In genomic region chr18:8951491-8951890, GRCh38 we compare ENCODE assay signal across 17 cellular contexts.
DNase-seq lines count a peak whose midpoint lies in the region; ATAC-seq, FAIRE-seq and TF ChIP-seq lines count a peak whose summit lies in the region.
"Had no signal": no experiment of that assay in that cellular context is flagged by ENCODE, and none has a peak within 500 bp of the region (broad histone marks: within the 10 kb centered on the region; RNA-seq: fewer than 3 reads in every experiment).

No MANE protein-coding gene starts in this region.

- H3K27me3 Mint-ChIP-seq in activated CD4-positive, alpha-beta memory T cell treated with anti-CD3 and anti-CD28 coated beads for 36 hours: peaks cover 3% of the 10 kb centered on the region

- H3K9ac ChIP-seq in K562 (ENCODE audit: insufficient read depth in 1 of 2, low read depth in 2 of 2, low read length in 2 of 2): no peak overlapping the region

- peak; percentile 87 for FAIRE-seq in GM12891 (lab: Jason Lieb, UNC)
- peak; percentile 60 for FAIRE-seq in K562 (lab: Jason Lieb, UNC)
- FAIRE-seq: endometrium had no signal

- BruUV-seq in K562 (replicated peaks; lab: Mats Ljungman, UMichigan): no TSS peak

- intact Hi-C loops in K562 (cut with micrococcal nuclease): no loop called here
- intact Hi-C loops in head of caudate nucleus (cut with DNase I): no loop called here
- intact Hi-C loops in activated CD4-positive, alpha-beta memory T cell treated with anti-CD3 and anti-CD28 coated beads for 36 hours (cut with micrococcal nuclease): no loop called here
- intact Hi-C loops in adrenal gland (cut with DNase I): no loop called here

- in situ Hi-C loops in K562 (cut with MboI): no loop called here

- TF ChIP-seq POLR2A in GM12891 (IDR thresholded peaks at IDR 0.05; ENCODE audit: low read depth, low read length) (no peak), K562 (conservative IDR thresholded peaks at IDR 0.05) (no peak), adrenal gland (IDR thresholded peaks at IDR 0.05) (no peak)

- peak; percentile 69 for ATAC-seq in GM19455 (IDR thresholded peaks at IDR 0.05; ENCODE audit: unreplicated experiment)
- ATAC-seq in HG03378 (IDR thresholded peaks at IDR 0.05; ENCODE audit: unreplicated experiment): peak; percentile 66
- ATAC-seq in K562: peak; percentile 78
- ATAC-seq: left lung had no signal

- no peaks in the 10 kb centered on the region for H4K20me1 ChIP-seq in K562 (replicated peaks; ENCODE audit: control insufficient read depth, insufficient read depth, low read length)

- no peaks in the 10 kb centered on the region for H3K27me3 ChIP-seq in K562 (ENCODE audit: control insufficient read depth in 2 of 2, insufficient read depth in 2 of 2, low read length in 2 of 2)
- no peaks in the 10 kb centered on the region for H3K27me3 ChIP-seq in adrenal gland
- H3K27me3 ChIP-seq: left lung had no signal

- H3K9me1 ChIP-seq in K562 (ENCODE audit: control insufficient read depth, insufficient read depth, low read length): no peaks in the 10 kb centered on the region

- H3K36me3 Mint-ChIP-seq in activated CD4-positive, alpha-beta memory T cell treated with anti-CD3 and anti-CD28 coated beads for 36 hours: no peaks in the 10 kb centered on the region

- H3K27ac ChIP-seq in K562 (ENCODE audit: extremely low read depth, low read depth, low read length) (no peak overlapping the region), adrenal gland (no peak overlapping the region)
- H3K27ac ChIP-seq: left lung, WERI-Rb-1 had no signal

- 4% methylated on average over 2 of the region's 2 CpGs for WGBS in K562 (ENCODE audit: insufficient coverage, low coverage, missing lambda C conversion rate)
- 57 to 80% (median 71%) methylated on average over 2 of the region's 2 CpGs for WGBS in adrenal gland, 4 donors

- no peak for TF ChIP-seq RAD21 in K562 (CRISPR knock-in tag; conservative IDR thresholded peaks at IDR 0.05 in 1 of 2, IDR thresholded peaks at IDR 0.05 in 1 of 2)

- H2AFZ ChIP-seq in K562 (ENCODE audit: low read depth, low read length): no peak overlapping the region

- H3K4me1 ChIP-seq in K562 (replicated peaks in 1 of 2; ENCODE audit: control insufficient read depth in 2 of 2, insufficient read depth in 2 of 2, low read length in 2 of 2) (peaks cover 17 to 36% of the 10 kb centered on the region in 2 experiments), adrenal gland (replicated peaks in 1 of 2) (no peaks in the 10 kb centered on the region)
- H3K4me1 ChIP-seq: left lung had no signal

- CTCF ChIA-PET in K562 (lab: Yijun Ruan, JAX; ENCODE audit: low intra/inter-chr PET ratio): no interaction called here
- CTCF ChIA-PET in activated CD4-positive, alpha-beta memory T cell treated with anti-CD3 and anti-CD28 coated beads for 36 hours (lab: Charles Lee): no interaction called here

- H3K4me2 ChIP-seq in K562 (ENCODE audit: insufficient read depth, low read length): no peak overlapping the region

- POLR2A ChIA-PET in K562 (lab: Yijun Ruan, JAX): interaction anchor here (0.5 kb wide), 1 partner anchor 385 kb away, joined by 4 read pairs; no protein-coding TSS in a partner anchor
- POLR2A ChIA-PET in activated CD4-positive, alpha-beta memory T cell treated with anti-CD3 and anti-CD28 coated beads for 36 hours (lab: Charles Lee): no interaction called here

- H3K9me3 ChIP-seq in K562 (replicated peaks; ENCODE audit: control insufficient read depth, insufficient read depth, low read depth, low read length): peaks cover 5% of the 10 kb centered on the region
- no peaks in the 10 kb centered on the region for H3K9me3 ChIP-seq in adrenal gland (replicated peaks in 1 of 3)

- H3K79me2 ChIP-seq in K562 (ENCODE audit: control insufficient read depth, insufficient read depth, low read length): no peaks in the 10 kb centered on the region

- H3K27ac Mint-ChIP-seq in activated CD4-positive, alpha-beta memory T cell treated with anti-CD3 and anti-CD28 coated beads for 36 hours: no peak overlapping the region

- H3K4me3 Mint-ChIP-seq in activated CD4-positive, alpha-beta memory T cell treated with anti-CD3 and anti-CD28 coated beads for 36 hours: no peak overlapping the region

- peaks cover 6% of the 10 kb centered on the region for H3K4me1 Mint-ChIP-seq in activated CD4-positive, alpha-beta memory T cell treated with anti-CD3 and anti-CD28 coated beads for 36 hours (ENCODE audit: low read depth)

- H3K4me3 ChIP-seq in K562 (no peak overlapping the region), adrenal gland (no peak overlapping the region)
- H3K4me3 ChIP-seq: left lung had no signal

- H3K36me3 ChIP-seq in K562 (ENCODE audit: control insufficient read depth, insufficient read depth, low read length) (no peaks in the 10 kb centered on the region), adrenal gland (replicated peaks in 1 of 2) (no peaks in the 10 kb centered on the region)
- H3K36me3 ChIP-seq: left lung, WERI-Rb-1 had no signal

- TF ChIP-seq CTCF in K562 (IDR thresholded peaks at IDR 0.05 in 2 of 3, conservative IDR thresholded peaks at IDR 0.05 in 1 of 3; ENCODE audit: insufficient read depth in 2 of 3, low read depth in 1 of 3, low read length in 3 of 3) (no peak), adrenal gland (IDR thresholded peaks at IDR 0.05) (no peak)

- DNase-seq in GM12891 (ENCODE audit: insufficient read length, low spot score) (peak; percentile 6), K562 (ENCODE audit: extremely low read depth in 1 of 4, low spot score in 3 of 4) (peak; percentile 64 to 77 (median 72)), head of caudate nucleus (no peak), medulla oblongata (ENCODE audit: extremely low spot score) (no peak), adrenal gland (no peak)
- DNase-seq in activated CD4-positive, alpha-beta memory T cell treated with anti-CD3 and anti-CD28 coated beads for 36 hours: no peak
- DNase-seq: glutamatergic neuron; Karpas-422; left lung; NCI-H2171 treated with DMSO at 0.1 percent for 48 hours; SHP77 treated with DMSO at 0.1 percent for 48 hours; stimulated activated CD4-positive, alpha-beta T cell treated with anti-CD3 and anti-CD28 coated beads, Interleukin-12 subunit alpha, Interleukin-12 subunit beta, amount 100 ng/mL, for 4 hours; stimulated activated CD8-positive, alpha-beta memory T cell treated with anti-CD3 and anti-CD28 coated beads, Interleukin-4, amount 100 ng/mL, for 48 hours; WERI-Rb-1 had no signal

- H3K9me3 Mint-ChIP-seq in activated CD4-positive, alpha-beta memory T cell treated with anti-CD3 and anti-CD28 coated beads for 36 hours: peaks cover 3% of the 10 kb centered on the region

- TF ChIP-seq EP300 in K562 (IDR thresholded peaks at IDR 0.05; ENCODE audit: low read length): no peak

TF ChIP-seq in GM12891, 5 proteins besides CTCF, POLR2A, EP300 and RAD21:
- TF ChIP-seq TAF1 (IDR thresholded peaks at IDR 0.05; ENCODE audit: low read depth, low read length) (no peak), SPI1 (IDR thresholded peaks at IDR 0.05; ENCODE audit: low read depth, low read length) (no peak), PAX5 (IDR thresholded peaks at IDR 0.05; ENCODE audit: insufficient read depth, low read length, severe bottlenecking) (no peak), POU2F2 (IDR thresholded peaks at IDR 0.05; ENCODE audit: low read depth, low read length) (no peak), POLR2AphosphoS5 (IDR thresholded peaks at IDR 0.05; ENCODE audit: low read depth, low read length) (no peak)

TF ChIP-seq in K562, 482 proteins besides CTCF, POLR2A, EP300 and RAD21 (continues in another document):
- TF ChIP-seq NRF1 (conservative IDR thresholded peaks at IDR 0.05 in 1 of 2, IDR thresholded peaks at IDR 0.05 in 1 of 2) (no peak), COPS2 (conservative IDR thresholded peaks at IDR 0.05) (no peak), ZNF586 (CRISPR knock-in tag; conservative IDR thresholded peaks at IDR 0.05) (no peak), ZNF431 (CRISPR knock-in tag; IDR thresholded peaks at IDR 0.05) (no peak), ARID1B (IDR thresholded peaks at IDR 0.05) (peak; percentile 52), TRIM24 (IDR thresholded peaks at IDR 0.05) (peak; percentile 11 to 23; a peak in 1 of 4 replicates), CBFA2T2 (conservative IDR thresholded peaks at IDR 0.05) (peak; percentile 72), ZNF24 (IDR thresholded peaks at IDR 0.05) (no peak), NR4A1 (CRISPR knock-in tag; IDR thresholded peaks at IDR 0.05) (no peak), NR4A1 (tag; IDR thresholded peaks at IDR 0.05) (no peak), MAZ (CRISPR knock-in tag; conservative IDR thresholded peaks at IDR 0.05 in 1 of 2, IDR thresholded peaks at IDR 0.05 in 1 of 2) (no peak), ZNF77 (CRISPR knock-in tag; IDR thresholded peaks at IDR 0.05) (no peak), TEAD4 (IDR thresholded peaks at IDR 0.05; ENCODE audit: low read length) (peak; percentile 72), TEAD4 (CRISPR knock-in tag; IDR thresholded peaks at IDR 0.05; ENCODE audit: borderline replicate concordance) (no peak), KDM2B (CRISPR knock-in tag; IDR thresholded peaks at IDR 0.05) (no peak), HDAC2 (IDR thresholded peaks at IDR 0.05) (no peak), ILF3 (IDR thresholded peaks at IDR 0.05; ENCODE audit: borderline replicate concordance) (no peak), EWSR1 (IDR thresholded peaks at IDR 0.05; ENCODE audit: borderline replicate concordance, low read depth, partially characterized antibody) (no peak), EGR1 (conservative IDR thresholded peaks at IDR 0.05) (no peak), BRF2 (IDR thresholded peaks at IDR 0.05; ENCODE audit: borderline replicate concordance, insufficient read depth, insufficient read length) (no peak), KLF16 (IDR thresholded peaks at IDR 0.05) (peak; percentile 47; the same call in 1 of the 2 replicates), TFAP4 (CRISPR knock-in tag; IDR thresholded peaks at IDR 0.05; ENCODE audit: borderline replicate concordance) (no peak)

Comparison
In these comparisons a context has a peak if more than half of its experiments do, and no peak if none do; other contexts are left out.
1. DNase-seq: peak in GM12891 (single experiment) and K562 (4 of 4); none in head of caudate nucleus (0 of 42), activated CD4-positive, alpha-beta memory T cell treated with anti-CD3 and anti-CD28 coated beads for 36 hours (single experiment), medulla oblongata (single experiment) and adrenal gland (0 of 7).
2. Peak in every context shown above with its lines, with median percentiles within 50 percentile points of each other: ATAC-seq.